In the genomic region with DNA sequence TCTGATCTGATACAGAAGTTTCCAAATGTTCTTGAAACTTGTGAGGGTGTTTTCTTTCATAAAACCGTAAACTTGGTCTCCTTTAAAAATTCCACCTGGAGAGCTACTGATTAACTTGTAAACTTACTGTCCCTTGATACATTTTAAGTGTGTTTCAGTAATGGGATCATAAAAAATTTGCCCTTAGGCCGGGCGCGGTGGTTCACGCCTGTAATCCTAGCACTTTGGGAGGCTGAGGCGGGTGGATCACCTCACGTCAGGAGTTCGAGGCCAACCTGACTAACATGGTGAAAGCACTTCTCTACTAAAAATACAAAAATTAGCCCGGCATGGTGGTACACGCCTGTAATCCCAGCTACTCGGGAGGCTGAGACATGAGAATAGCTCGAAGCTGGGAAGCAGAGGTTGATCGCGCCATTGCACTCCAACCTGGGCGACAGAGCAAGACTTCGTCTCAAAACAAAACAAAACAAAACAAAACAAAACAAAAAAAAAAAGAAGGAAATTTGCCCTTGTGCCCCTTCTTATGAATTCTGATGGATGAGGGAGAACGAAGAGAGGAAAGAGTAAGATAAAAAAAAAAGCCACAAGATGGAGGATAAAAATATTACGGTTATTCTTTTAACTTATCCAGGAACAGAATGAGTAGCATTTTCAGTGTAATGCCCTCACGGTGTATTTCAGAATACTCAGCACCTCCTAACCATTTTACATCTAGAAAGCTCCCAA, we compare ENCODE assay signal across 1 cellular context.
TF ChIP-seq lines count a peak whose summit lies in the region.

No MANE protein-coding gene starts in this region.

TF ChIP-seq in HepG2, 621 proteins besides CTCF, POLR2A, EP300 and RAD21:
- TF ChIP-seq, protein P1, sequence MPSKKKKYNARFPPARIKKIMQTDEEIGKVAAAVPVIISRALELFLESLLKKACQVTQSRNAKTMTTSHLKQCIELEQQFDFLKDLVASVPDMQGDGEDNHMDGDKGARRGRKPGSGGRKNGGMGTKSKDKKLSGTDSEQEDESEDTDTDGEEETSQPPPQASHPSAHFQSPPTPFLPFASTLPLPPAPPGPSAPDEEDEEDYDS (CRISPR knock-in tag; IDR thresholded peaks at IDR 0.05), result no peak
- TF ChIP-seq PHF20 (CRISPR knock-in tag; IDR thresholded peaks at IDR 0.05), result no peak
- 0 out of 2 replicates have a peak, but pooled peaks have one; percentile 6 for TF ChIP-seq SP140L (CRISPR knock-in tag; IDR thresholded peaks at IDR 0.05; ENCODE audit: borderline replicate concordance)
- no peak for TF ChIP-seq PHF5A (CRISPR knock-in tag; IDR thresholded peaks at IDR 0.05; ENCODE audit: low read depth, unreplicated experiment)
- TF ChIP-seq NFE2L2 (IDR thresholded peaks at IDR 0.05; ENCODE audit: low read length), result no peak
- TF ChIP-seq, protein P2, sequence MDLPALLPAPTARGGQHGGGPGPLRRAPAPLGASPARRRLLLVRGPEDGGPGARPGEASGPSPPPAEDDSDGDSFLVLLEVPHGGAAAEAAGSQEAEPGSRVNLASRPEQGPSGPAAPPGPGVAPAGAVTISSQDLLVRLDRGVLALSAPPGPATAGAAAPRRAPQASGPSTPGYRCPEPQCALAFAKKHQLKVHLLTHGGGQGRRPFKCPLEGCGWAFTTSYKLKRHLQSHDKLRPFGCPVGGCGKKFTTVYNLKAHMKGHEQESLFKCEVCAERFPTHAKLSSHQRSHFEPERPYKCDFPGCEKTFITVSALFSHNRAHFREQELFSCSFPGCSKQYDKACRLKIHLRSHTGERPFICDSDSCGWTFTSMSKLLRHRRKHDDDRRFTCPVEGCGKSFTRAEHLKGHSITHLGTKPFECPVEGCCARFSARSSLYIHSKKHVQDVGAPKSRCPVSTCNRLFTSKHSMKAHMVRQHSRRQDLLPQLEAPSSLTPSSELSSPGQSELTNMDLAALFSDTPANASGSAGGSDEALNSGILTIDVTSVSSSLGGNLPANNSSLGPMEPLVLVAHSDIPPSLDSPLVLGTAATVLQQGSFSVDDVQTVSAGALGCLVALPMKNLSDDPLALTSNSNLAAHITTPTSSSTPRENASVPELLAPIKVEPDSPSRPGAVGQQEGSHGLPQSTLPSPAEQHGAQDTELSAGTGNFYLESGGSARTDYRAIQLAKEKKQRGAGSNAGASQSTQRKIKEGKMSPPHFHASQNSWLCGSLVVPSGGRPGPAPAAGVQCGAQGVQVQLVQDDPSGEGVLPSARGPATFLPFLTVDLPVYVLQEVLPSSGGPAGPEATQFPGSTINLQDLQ (CRISPR knock-in tag; IDR thresholded peaks at IDR 0.05), result no peak
- no peak for TF ChIP-seq KLF16 (CRISPR knock-in tag; IDR thresholded peaks at IDR 0.05)
- TF ChIP-seq, protein P3, sequence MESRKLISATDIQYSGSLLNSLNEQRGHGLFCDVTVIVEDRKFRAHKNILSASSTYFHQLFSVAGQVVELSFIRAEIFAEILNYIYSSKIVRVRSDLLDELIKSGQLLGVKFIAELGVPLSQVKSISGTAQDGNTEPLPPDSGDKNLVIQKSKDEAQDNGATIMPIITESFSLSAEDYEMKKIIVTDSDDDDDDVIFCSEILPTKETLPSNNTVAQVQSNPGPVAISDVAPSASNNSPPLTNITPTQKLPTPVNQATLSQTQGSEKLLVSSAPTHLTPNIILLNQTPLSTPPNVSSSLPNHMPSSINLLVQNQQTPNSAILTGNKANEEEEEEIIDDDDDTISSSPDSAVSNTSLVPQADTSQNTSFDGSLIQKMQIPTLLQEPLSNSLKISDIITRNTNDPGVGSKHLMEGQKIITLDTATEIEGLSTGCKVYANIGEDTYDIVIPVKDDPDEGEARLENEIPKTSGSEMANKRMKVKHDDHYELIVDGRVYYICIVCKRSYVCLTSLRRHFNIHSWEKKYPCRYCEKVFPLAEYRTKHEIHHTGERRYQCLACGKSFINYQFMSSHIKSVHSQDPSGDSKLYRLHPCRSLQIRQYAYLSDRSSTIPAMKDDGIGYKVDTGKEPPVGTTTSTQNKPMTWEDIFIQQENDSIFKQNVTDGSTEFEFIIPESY (CRISPR knock-in tag; IDR thresholded peaks at IDR 0.05), result 0 out of 2 replicates have a peak, but pooled peaks have one; percentile 13
- TF ChIP-seq, protein P4, sequence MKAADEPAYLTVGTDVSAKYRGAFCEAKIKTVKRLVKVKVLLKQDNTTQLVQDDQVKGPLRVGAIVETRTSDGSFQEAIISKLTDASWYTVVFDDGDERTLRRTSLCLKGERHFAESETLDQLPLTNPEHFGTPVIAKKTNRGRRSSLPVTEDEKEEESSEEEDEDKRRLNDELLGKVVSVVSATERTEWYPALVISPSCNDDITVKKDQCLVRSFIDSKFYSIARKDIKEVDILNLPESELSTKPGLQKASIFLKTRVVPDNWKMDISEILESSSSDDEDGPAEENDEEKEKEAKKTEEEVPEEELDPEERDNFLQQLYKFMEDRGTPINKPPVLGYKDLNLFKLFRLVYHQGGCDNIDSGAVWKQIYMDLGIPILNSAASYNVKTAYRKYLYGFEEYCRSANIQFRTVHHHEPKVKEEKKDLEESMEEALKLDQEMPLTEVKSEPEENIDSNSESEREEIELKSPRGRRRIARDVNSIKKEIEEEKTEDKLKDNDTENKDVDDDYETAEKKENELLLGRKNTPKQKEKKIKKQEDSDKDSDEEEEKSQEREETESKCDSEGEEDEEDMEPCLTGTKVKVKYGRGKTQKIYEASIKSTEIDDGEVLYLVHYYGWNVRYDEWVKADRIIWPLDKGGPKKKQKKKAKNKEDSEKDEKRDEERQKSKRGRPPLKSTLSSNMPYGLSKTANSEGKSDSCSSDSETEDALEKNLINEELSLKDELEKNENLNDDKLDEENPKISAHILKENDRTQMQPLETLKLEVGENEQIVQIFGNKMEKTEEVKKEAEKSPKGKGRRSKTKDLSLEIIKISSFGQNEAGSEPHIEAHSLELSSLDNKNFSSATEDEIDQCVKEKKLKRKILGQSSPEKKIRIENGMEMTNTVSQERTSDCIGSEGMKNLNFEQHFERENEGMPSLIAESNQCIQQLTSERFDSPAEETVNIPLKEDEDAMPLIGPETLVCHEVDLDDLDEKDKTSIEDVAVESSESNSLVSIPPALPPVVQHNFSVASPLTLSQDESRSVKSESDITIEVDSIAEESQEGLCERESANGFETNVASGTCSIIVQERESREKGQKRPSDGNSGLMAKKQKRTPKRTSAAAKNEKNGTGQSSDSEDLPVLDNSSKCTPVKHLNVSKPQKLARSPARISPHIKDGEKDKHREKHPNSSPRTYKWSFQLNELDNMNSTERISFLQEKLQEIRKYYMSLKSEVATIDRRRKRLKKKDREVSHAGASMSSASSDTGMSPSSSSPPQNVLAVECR (CRISPR knock-in tag; IDR thresholded peaks at IDR 0.05; ENCODE audit: borderline replicate concordance), result no peak
- 0 out of 2 replicates have a peak, but pooled peaks have one; percentile 4 for TF ChIP-seq THAP11 (CRISPR knock-in tag; IDR thresholded peaks at IDR 0.05)
- TF ChIP-seq KLF15 (CRISPR knock-in tag; IDR thresholded peaks at IDR 0.05; ENCODE audit: borderline replicate concordance), result no peak
- no peak for TF ChIP-seq FOSL2 (CRISPR knock-in tag; IDR thresholded peaks at IDR 0.05)
- TF ChIP-seq, protein P5, sequence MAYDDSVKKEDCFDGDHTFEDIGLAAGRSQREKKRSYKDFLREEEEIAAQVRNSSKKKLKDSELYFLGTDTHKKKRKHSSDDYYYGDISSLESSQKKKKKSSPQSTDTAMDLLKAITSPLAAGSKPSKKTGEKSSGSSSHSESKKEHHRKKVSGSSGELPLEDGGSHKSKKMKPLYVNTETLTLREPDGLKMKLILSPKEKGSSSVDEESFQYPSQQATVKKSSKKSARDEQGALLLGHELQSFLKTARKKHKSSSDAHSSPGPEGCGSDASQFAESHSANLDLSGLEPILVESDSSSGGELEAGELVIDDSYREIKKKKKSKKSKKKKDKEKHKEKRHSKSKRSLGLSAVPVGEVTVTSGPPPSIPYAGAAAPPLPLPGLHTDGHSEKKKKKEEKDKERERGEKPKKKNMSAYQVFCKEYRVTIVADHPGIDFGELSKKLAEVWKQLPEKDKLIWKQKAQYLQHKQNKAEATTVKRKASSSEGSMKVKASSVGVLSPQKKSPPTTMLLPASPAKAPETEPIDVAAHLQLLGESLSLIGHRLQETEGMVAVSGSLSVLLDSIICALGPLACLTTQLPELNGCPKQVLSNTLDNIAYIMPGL (CRISPR knock-in tag; IDR thresholded peaks at IDR 0.05; ENCODE audit: borderline replicate concordance in 1 of 2, low read depth in 1 of 2), result peak in 1 of 2 experiments; percentile 17; a peak in 1 of 4 replicates
- 0 out of 2 replicates have a peak, but pooled peaks have one; percentile 39 for TF ChIP-seq ZNF501 (CRISPR knock-in tag; IDR thresholded peaks at IDR 0.05)
- TF ChIP-seq ZNF230 (CRISPR knock-in tag; IDR thresholded peaks at IDR 0.05), result no peak
- no peak for TF ChIP-seq SOX6 (IDR thresholded peaks at IDR 0.05)
- TF ChIP-seq SOX6 (CRISPR knock-in tag; IDR thresholded peaks at IDR 0.05), result 0 out of 2 replicates have a peak, but pooled peaks have one; percentile 30
- TF ChIP-seq, protein P6, sequence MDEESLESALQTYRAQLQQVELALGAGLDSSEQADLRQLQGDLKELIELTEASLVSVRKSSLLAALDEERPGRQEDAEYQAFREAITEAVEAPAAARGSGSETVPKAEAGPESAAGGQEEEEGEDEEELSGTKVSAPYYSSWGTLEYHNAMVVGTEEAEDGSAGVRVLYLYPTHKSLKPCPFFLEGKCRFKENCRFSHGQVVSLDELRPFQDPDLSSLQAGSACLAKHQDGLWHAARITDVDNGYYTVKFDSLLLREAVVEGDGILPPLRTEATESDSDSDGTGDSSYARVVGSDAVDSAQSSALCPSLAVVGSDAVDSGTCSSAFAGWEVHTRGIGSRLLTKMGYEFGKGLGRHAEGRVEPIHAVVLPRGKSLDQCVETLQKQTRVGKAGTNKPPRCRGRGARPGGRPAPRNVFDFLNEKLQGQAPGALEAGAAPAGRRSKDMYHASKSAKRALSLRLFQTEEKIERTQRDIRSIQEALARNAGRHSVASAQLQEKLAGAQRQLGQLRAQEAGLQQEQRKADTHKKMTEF (CRISPR knock-in tag; IDR thresholded peaks at IDR 0.05), result peak; percentile 19; the same call in 1 of the 2 replicates
- no peak for TF ChIP-seq PAWR (CRISPR knock-in tag; IDR thresholded peaks at IDR 0.05; ENCODE audit: borderline replicate concordance)
TF ChIP-seq in HepG2: peak in this region for 7.
